ENCODE assay signal across 2 cellular contexts in the genomic region with DNA sequence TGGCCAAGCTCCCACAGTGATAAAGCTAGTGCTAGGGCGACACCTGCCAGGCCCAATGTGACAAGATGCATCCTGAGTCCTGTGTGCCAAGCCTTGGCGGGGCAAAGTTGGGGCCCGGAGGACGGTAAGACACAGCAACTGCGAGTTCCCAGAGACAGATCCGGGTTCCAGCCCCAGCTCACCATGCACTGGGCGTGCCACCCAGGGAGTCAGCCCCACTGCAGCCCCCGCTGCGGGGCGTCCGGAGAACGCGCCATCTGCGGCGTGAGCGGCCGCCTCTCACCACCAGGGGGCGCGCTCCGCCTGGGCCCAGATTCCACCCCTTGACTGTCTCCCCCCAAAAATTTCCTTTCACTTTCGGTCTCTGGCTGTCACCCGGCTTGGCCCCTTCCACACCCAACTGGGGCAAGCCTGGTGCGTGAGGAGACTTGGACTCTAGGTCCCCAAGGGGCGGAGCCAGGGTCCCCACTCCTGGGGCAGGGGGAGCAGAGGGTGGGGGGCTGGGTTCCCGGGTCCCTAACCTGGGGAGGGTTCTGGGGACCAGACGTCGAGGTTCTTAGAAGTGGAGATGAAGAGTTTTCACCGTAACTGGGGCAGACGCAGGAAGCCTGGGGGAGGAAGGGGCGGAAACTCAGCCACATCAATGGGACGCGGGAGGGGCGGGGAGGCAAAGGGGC.
A peak's percentile ranks its signal among the peaks of the same experiment; 100 is the strongest.
TF ChIP-seq lines count a peak whose summit lies in the region.

A gene with protein sequence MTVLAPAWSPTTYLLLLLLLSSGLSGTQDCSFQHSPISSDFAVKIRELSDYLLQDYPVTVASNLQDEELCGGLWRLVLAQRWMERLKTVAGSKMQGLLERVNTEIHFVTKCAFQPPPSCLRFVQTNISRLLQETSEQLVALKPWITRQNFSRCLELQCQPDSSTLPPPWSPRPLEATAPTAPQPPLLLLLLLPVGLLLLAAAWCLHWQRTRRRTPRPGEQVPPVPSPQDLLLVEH (plus strand): TSS at position 348 of the 677 bp plus-strand sequence. CDS start 425 bp downstream, outside the sequence.

TF ChIP-seq in HEK293, 187 proteins besides CTCF, POLR2A, EP300 and RAD21 (continued from another document and continues in another):
- TF ChIP-seq ZNF626 (tag by site-specific recombination; IDR thresholded peaks at IDR 0.05) (no peak), ZNF37A (tag by site-specific recombination; IDR thresholded peaks at IDR 0.05) (no peak), SCRT2 (tag by site-specific recombination; IDR thresholded peaks at IDR 0.05) (no peak), GLI2 (tag by site-specific recombination; IDR thresholded peaks at IDR 0.05; ENCODE audit: borderline replicate concordance, low read depth) (no peak), ZNF529 (tag by site-specific recombination; IDR thresholded peaks at IDR 0.05; ENCODE audit: insufficient replicate concordance) (no peak), ZNF416 (tag by site-specific recombination; IDR thresholded peaks at IDR 0.05) (no peak), ZNF433 (tag by site-specific recombination; IDR thresholded peaks at IDR 0.05; ENCODE audit: low read depth) (no peak), ZNF155 (tag by site-specific recombination; IDR thresholded peaks at IDR 0.05) (no peak), ZNF530 (tag by site-specific recombination; IDR thresholded peaks at IDR 0.05; ENCODE audit: low read depth) (no peak), ZNF239 (tag by site-specific recombination; IDR thresholded peaks at IDR 0.05) (no peak), BCL11A (tag by site-specific recombination; IDR thresholded peaks at IDR 0.05; ENCODE audit: low read depth) (0 out of 2 replicates have a peak, but pooled peaks have one; percentile 11), MYNN (tag by site-specific recombination; IDR thresholded peaks at IDR 0.05; ENCODE audit: borderline replicate concordance) (no peak), ZNF660 (tag by site-specific recombination; IDR thresholded peaks at IDR 0.05) (peak; percentile 86; the same call in 1 of the 2 replicates), ZNF768 (tag by site-specific recombination; IDR thresholded peaks at IDR 0.05) (no peak), ZNF324 (tag by site-specific recombination; IDR thresholded peaks at IDR 0.05) (peak; percentile 66; the same call in 1 of the 2 replicates), ZNF214 (tag by site-specific recombination; IDR thresholded peaks at IDR 0.05; ENCODE audit: borderline replicate concordance) (no peak)
- TF ChIP-seq, protein P1, sequence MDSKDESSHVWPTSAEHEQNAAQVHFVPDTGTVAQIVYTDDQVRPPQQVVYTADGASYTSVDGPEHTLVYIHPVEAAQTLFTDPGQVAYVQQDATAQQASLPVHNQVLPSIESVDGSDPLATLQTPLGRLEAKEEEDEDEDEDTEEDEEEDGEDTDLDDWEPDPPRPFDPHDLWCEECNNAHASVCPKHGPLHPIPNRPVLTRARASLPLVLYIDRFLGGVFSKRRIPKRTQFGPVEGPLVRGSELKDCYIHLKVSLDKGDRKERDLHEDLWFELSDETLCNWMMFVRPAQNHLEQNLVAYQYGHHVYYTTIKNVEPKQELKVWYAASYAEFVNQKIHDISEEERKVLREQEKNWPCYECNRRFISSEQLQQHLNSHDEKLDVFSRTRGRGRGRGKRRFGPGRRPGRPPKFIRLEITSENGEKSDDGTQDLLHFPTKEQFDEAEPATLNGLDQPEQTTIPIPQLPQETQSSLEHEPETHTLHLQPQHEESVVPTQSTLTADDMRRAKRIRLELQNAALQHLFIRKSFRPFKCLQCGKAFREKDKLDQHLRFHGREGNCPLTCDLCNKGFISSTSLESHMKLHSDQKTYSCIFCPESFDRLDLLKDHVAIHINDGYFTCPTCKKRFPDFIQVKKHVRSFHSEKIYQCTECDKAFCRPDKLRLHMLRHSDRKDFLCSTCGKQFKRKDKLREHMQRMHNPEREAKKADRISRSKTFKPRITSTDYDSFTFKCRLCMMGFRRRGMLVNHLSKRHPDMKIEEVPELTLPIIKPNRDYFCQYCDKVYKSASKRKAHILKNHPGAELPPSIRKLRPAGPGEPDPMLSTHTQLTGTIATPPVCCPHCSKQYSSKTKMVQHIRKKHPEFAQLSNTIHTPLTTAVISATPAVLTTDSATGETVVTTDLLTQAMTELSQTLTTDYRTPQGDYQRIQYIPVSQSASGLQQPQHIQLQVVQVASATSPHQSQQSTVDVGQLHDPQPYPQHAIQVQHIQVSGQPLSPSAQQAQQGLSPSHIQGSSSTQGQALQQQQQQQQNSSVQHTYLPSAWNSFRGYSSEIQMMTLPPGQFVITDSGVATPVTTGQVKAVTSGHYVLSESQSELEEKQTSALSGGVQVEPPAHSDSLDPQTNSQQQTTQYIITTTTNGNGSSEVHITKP (tag by site-specific recombination; IDR thresholded peaks at IDR 0.05) = peak; percentile 85
- TF ChIP-seq, protein P2, sequence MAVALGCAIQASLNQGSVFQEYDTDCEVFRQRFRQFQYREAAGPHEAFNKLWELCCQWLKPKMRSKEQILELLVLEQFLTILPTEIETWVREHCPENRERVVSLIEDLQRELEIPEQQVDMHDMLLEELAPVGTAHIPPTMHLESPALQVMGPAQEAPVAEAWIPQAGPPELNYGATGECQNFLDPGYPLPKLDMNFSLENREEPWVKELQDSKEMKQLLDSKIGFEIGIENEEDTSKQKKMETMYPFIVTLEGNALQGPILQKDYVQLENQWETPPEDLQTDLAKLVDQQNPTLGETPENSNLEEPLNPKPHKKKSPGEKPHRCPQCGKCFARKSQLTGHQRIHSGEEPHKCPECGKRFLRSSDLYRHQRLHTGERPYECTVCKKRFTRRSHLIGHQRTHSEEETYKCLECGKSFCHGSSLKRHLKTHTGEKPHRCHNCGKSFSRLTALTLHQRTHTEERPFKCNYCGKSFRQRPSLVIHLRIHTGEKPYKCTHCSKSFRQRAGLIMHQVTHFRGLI (tag by site-specific recombination; IDR thresholded peaks at IDR 0.05) = 0 out of 2 replicates have a peak, but pooled peaks have one; percentile 19
- TF ChIP-seq, protein P3, sequence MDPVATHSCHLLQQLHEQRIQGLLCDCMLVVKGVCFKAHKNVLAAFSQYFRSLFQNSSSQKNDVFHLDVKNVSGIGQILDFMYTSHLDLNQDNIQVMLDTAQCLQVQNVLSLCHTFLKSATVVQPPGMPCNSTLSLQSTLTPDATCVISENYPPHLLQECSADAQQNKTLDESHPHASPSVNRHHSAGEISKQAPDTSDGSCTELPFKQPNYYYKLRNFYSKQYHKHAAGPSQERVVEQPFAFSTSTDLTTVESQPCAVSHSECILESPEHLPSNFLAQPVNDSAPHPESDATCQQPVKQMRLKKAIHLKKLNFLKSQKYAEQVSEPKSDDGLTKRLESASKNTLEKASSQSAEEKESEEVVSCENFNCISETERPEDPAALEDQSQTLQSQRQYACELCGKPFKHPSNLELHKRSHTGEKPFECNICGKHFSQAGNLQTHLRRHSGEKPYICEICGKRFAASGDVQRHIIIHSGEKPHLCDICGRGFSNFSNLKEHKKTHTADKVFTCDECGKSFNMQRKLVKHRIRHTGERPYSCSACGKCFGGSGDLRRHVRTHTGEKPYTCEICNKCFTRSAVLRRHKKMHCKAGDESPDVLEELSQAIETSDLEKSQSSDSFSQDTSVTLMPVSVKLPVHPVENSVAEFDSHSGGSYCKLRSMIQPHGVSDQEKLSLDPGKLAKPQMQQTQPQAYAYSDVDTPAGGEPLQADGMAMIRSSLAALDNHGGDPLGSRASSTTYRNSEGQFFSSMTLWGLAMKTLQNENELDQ (tag by site-specific recombination; IDR thresholded peaks at IDR 0.05; ENCODE audit: low read depth) = no peak

TF ChIP-seq in WTC11, 78 proteins besides CTCF, POLR2A, EP300 and RAD21:
- TF ChIP-seq SP1 (CRISPR knock-in tag; conservative IDR thresholded peaks at IDR 0.05) = peak; percentile 49; the same call in 1 of the 2 replicates
- TF ChIP-seq, protein P4, sequence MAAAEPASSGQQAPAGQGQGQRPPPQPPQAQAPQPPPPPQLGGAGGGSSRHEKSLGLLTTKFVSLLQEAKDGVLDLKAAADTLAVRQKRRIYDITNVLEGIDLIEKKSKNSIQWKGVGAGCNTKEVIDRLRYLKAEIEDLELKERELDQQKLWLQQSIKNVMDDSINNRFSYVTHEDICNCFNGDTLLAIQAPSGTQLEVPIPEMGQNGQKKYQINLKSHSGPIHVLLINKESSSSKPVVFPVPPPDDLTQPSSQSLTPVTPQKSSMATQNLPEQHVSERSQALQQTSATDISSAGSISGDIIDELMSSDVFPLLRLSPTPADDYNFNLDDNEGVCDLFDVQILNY (CRISPR knock-in tag; IDR thresholded peaks at IDR 0.05) = 0 out of 2 replicates have a peak, but pooled peaks have one; percentile 63
- TF ChIP-seq, protein P5, sequence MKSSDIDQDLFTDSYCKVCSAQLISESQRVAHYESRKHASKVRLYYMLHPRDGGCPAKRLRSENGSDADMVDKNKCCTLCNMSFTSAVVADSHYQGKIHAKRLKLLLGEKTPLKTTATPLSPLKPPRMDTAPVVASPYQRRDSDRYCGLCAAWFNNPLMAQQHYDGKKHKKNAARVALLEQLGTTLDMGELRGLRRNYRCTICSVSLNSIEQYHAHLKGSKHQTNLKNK (CRISPR knock-in tag; IDR thresholded peaks at IDR 0.05) = no peak
- TF ChIP-seq ZNF423 (CRISPR knock-in tag; IDR thresholded peaks at IDR 0.05) = peak; percentile 89
- TF ChIP-seq, protein P6, sequence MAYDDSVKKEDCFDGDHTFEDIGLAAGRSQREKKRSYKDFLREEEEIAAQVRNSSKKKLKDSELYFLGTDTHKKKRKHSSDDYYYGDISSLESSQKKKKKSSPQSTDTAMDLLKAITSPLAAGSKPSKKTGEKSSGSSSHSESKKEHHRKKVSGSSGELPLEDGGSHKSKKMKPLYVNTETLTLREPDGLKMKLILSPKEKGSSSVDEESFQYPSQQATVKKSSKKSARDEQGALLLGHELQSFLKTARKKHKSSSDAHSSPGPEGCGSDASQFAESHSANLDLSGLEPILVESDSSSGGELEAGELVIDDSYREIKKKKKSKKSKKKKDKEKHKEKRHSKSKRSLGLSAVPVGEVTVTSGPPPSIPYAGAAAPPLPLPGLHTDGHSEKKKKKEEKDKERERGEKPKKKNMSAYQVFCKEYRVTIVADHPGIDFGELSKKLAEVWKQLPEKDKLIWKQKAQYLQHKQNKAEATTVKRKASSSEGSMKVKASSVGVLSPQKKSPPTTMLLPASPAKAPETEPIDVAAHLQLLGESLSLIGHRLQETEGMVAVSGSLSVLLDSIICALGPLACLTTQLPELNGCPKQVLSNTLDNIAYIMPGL (CRISPR knock-in tag; IDR thresholded peaks at IDR 0.05) = peak; percentile 75; the same call in 1 of the 2 replicates
- no peak for TF ChIP-seq ZNF121 (CRISPR knock-in tag; IDR thresholded peaks at IDR 0.05)
- no peak for TF ChIP-seq KAT7 (CRISPR knock-in tag; IDR thresholded peaks at IDR 0.05; ENCODE audit: borderline replicate concordance)
